Comparison of ENCODE assay signal across 9 cellular contexts in genomic region chr4:121072836-121073362, GRCh38. TPM values are rescaled to one million over a fixed set of nuclear protein-coding genes. Genes with fewer than 3 reads are reported as not detected.
A peak's percentile ranks its signal among the peaks of the same experiment; 100 is the strongest.
DNase-seq lines count a peak whose midpoint lies in the region; ATAC-seq and TF ChIP-seq lines count a peak whose summit lies in the region.
"Had no signal": no experiment of that assay in that cellular context is flagged by ENCODE, and none has a peak within 500 bp of the region (broad histone marks: within the 10 kb centered on the region; RNA-seq: fewer than 3 reads in every experiment).

No MANE protein-coding gene starts in this region.

- POLR2A ChIA-PET in PC-3 (lab: Charles Lee; ENCODE audit: unreplicated experiment): no interaction called here

- no peak overlapping the region for H3K9ac ChIP-seq in PC-3 (ENCODE audit: low read length)

- H3K27me3 ChIP-seq in PC-3 (ENCODE audit: low read length): peaks cover 22% of the 10 kb centered on the region

- no peaks in the 10 kb centered on the region for H4K20me1 ChIP-seq in PC-3 (ENCODE audit: low read length)

- H3K4me1 ChIP-seq in PC-3 (ENCODE audit: insufficient read depth, low read length): no peaks in the 10 kb centered on the region

- H3K4me1 Mint-ChIP-seq in natural killer cell: peaks cover 6 to 30% of the 10 kb centered on the region in 2 donors

- no peaks in the 10 kb centered on the region for H3K9me3 Mint-ChIP-seq in natural killer cell

- peak overlapping the region; percentile 82 for H3K4me3 Mint-ChIP-seq in natural killer cell

- no peak overlapping the region for H3K27ac ChIP-seq in PC-3 (ENCODE audit: low read length)
- H3K27ac ChIP-seq: epithelial cell of prostate had no signal

- H3K79me2 ChIP-seq in PC-3 (ENCODE audit: low read length): no peaks in the 10 kb centered on the region

- CTCF ChIA-PET in PC-3 (lab: Charles Lee): no interaction called here

- no peaks in the 10 kb centered on the region for H3K9me3 ChIP-seq in PC-3 (ENCODE audit: low read length)

- no peak overlapping the region for H2AFZ ChIP-seq in PC-3 (ENCODE audit: low read length)

- H3K36me3 ChIP-seq in PC-3 (ENCODE audit: low read depth, low read length): no peaks in the 10 kb centered on the region

- DNase-seq in Daoy (ENCODE audit: low read depth) (peak; percentile 3), NCI-H748 (lab: John Stamatoyannopoulos, UW; ENCODE audit: unreplicated experiment) (peak; percentile 63), epithelial cell of esophagus (ENCODE audit: low read depth) (no peak), natural killer cell (no peak), PC-3 (no peak), dedifferentiated amniotic fluid mesenchymal stem cell (ENCODE audit: extremely low spot score) (no peak), amniotic stem cell (lab: John Stamatoyannopoulos, UW) (no peak)

- H3K27ac Mint-ChIP-seq in natural killer cell: no peak overlapping the region

- H3K27me3 Mint-ChIP-seq in natural killer cell (ENCODE audit: low read depth in 2 of 2): peaks cover 62 to 81% of the 10 kb centered on the region in 2 donors

- TF ChIP-seq CTCF in epithelial cell of esophagus (IDR thresholded peaks at IDR 0.05; ENCODE audit: insufficient read depth, low read depth, low read length, missing control alignments): no peak
- no peak for TF ChIP-seq CTCF in natural killer cell (IDR thresholded peaks at IDR 0.05)
- TF ChIP-seq CTCF in PC-3 (conservative IDR thresholded peaks at IDR 0.05; ENCODE audit: low read depth, low read length): no peak

- H3K4me3 ChIP-seq in epithelial cell of esophagus (ENCODE audit: low read length) (peak overlapping the region; percentile 5), PC-3 (ENCODE audit: low read length) (no peak overlapping the region)

- H3K9me2 ChIP-seq in PC-3 (replicated peaks; ENCODE audit: low read length): no peaks in the 10 kb centered on the region

- H3K4me2 ChIP-seq in PC-3 (ENCODE audit: low read length): no peak overlapping the region

- H3K36me3 Mint-ChIP-seq in natural killer cell: no peaks in the 10 kb centered on the region

- H3F3A ChIP-seq in PC-3 (ENCODE audit: low read length, unreplicated experiment): no peaks in the 10 kb centered on the region

- peak in 1 of 3 donors; percentile 24 for ATAC-seq in natural killer cell
- ATAC-seq in PC-3: no peak
- ATAC-seq in GM21576 (IDR thresholded peaks at IDR 0.05; ENCODE audit: unreplicated experiment): no peak

- intact Hi-C loops in natural killer cell (cut with micrococcal nuclease) (no loop called here), PC-3 (cut with micrococcal nuclease) (no loop called here)

- BruUV-seq in PC-3 (replicated peaks; lab: Mats Ljungman, UMichigan): no TSS peak

RNA-seq across cellular contexts. Expression of gene NDNF, which starts 0.6 kb away (rescaled TPM):
- total RNA-seq in Daoy (2014; rRNA removed; shearing (Covaris generic)): 0.23 and 0.68 TPM in 2 replicates
- not detected for total RNA-seq in natural killer cell
- 0.04 TPM in 1 of 2 replicates, not detected in the other for total RNA-seq in PC-3 (2014; rRNA removed)

Comparison
In these comparisons a context has a peak if more than half of its experiments do, and no peak if none do; other contexts are left out.
1. DNase-seq: peak in Daoy (single experiment) and NCI-H748 (single experiment); none in epithelial cell of esophagus (single experiment), natural killer cell (single experiment), PC-3 (single experiment), dedifferentiated amniotic fluid mesenchymal stem cell (single experiment) and amniotic stem cell (single experiment).